Comparison of ENCODE assay signal across 14 cellular contexts in the genomic region with DNA sequence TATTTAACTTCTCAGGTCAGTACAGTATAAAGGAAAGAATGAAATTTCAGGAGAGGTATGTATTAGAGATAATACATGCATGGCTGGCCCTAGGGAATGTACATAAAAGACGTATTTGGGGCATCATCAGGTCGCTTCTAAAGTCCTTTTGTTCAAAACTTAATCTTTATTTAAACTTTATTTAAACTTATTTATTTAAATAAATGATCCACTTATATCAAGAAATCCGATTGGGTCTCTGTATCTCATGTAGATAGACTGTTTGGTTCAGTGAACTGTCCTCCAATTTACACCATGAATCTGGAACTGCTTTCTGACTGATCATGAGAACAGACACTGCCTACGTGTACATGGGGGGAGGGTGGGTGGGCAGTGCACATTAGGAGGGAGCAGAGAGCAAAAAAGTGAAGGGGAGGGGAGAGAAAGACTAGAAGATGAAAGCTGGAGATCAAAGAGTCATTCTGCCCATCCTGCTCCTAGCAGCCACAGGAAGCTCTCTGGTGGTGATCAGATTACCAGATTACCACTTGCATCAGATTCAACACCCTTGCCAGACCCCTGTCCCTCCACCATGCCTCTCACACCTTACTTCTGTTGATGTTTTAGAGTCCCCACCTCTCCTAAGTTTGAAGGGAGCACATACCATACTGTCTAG.
A peak's percentile ranks its signal among the peaks of the same experiment; 100 is the strongest.
DNase-seq lines count a peak whose midpoint lies in the region; ATAC-seq and TF ChIP-seq lines count a peak whose summit lies in the region.
"Had no signal": no experiment of that assay in that cellular context is flagged by ENCODE, and none has a peak within 500 bp of the region (broad histone marks: within the 10 kb centered on the region; RNA-seq: fewer than 3 reads in every experiment).

No MANE protein-coding gene starts in this region.

- peak overlapping the region; percentile 73 for H3K27ac Mint-ChIP-seq in activated CD4-positive, alpha-beta T cell treated with anti-CD3 and anti-CD28 coated beads, Interleukin-2, amount 10 ng/mL, durations not matched to agents 7 days and 5 days

- WGBS in gastroesophageal sphincter (ENCODE audit: low coverage in 1 of 2), 2 donors: 90% methylated on average over 3 of the region's 4 CpGs

- no peak overlapping the region for H3K27ac ChIP-seq in gastroesophageal sphincter
- H3K27ac ChIP-seq: C4-2B, hepatocyte, SJCRH30 had no signal

- no peak for TF ChIP-seq CTCF in gastroesophageal sphincter (IDR thresholded peaks at IDR 0.05)

- ATAC-seq in HG02759 (IDR thresholded peaks at IDR 0.05; ENCODE audit: unreplicated experiment) (no peak), GM18517 (IDR thresholded peaks at IDR 0.05; ENCODE audit: unreplicated experiment) (no peak), gastroesophageal sphincter (no peak), HG02763 (IDR thresholded peaks at IDR 0.05; ENCODE audit: unreplicated experiment) (no peak)

- H3K27me3 Mint-ChIP-seq in activated CD4-positive, alpha-beta T cell treated with anti-CD3 and anti-CD28 coated beads, Interleukin-2, amount 10 ng/mL, durations not matched to agents 7 days and 5 days: no peaks in the 10 kb centered on the region

- H3K9me3 ChIP-seq in gastroesophageal sphincter: no peaks in the 10 kb centered on the region
- H3K9me3 ChIP-seq: SJCRH30, spleen had no signal

- peaks cover 62% of the 10 kb centered on the region for H3K4me1 Mint-ChIP-seq in activated CD4-positive, alpha-beta T cell treated with anti-CD3 and anti-CD28 coated beads, Interleukin-2, amount 10 ng/mL, durations not matched to agents 7 days and 5 days

- H3K4me3 ChIP-seq in gastroesophageal sphincter: no peak overlapping the region
- H3K4me3 ChIP-seq: hepatocyte, SJCRH30, spleen had no signal

- no peaks in the 10 kb centered on the region for H3K36me3 ChIP-seq in gastroesophageal sphincter
- H3K36me3 ChIP-seq: SJCRH30, spleen had no signal

- peaks cover 5% of the 10 kb centered on the region for H3K36me3 Mint-ChIP-seq in activated CD4-positive, alpha-beta T cell treated with anti-CD3 and anti-CD28 coated beads, Interleukin-2, amount 10 ng/mL, durations not matched to agents 7 days and 5 days (ENCODE audit: low read depth)

- CTCF ChIA-PET in activated CD4-positive, alpha-beta T cell treated with anti-CD3 and anti-CD28 coated beads, Interleukin-2, amount 10 ng/mL, durations not matched to agents 7 days and 5 days (lab: Charles Lee): interaction anchor here (0.6 kb wide), 2 partner anchors 311 to 941 kb away, joined by 3 read pairs; no protein-coding TSS in a partner anchor

- DNase-seq in stimulated activated CD4-positive, alpha-beta T cell treated with anti-CD3 and anti-CD28 coated beads, Interleukin-2, amount 100 ng/mL, for 24 hours: peak; percentile 21 to 26
- no peak for DNase-seq in stimulated activated CD4-positive, alpha-beta T cell treated with anti-CD3 and anti-CD28 coated beads, Interleukin-4, amount 100 ng/mL, for 1 hour
- peak; percentile 60 for DNase-seq in activated CD4-positive, alpha-beta T cell treated with anti-CD3 and anti-CD28 coated beads, Interleukin-2, amount 10 ng/mL, durations not matched to agents 7 days and 5 days
- peak; percentile 32 for DNase-seq in iPS-NIHi11 (ENCODE audit: low spot score)
- DNase-seq: NCI-H2171 treated with DMSO at 0.1 percent for 48 hours, spleen, substantia nigra had no signal

- peaks cover 2 to 28% (median 6%) of the 10 kb centered on the region in 3 donors for H3K4me1 ChIP-seq in gastroesophageal sphincter
- H3K4me1 ChIP-seq: SJCRH30 had no signal

- H3K9me3 Mint-ChIP-seq in activated CD4-positive, alpha-beta T cell treated with anti-CD3 and anti-CD28 coated beads, Interleukin-2, amount 10 ng/mL, durations not matched to agents 7 days and 5 days: no peaks in the 10 kb centered on the region

- no peak for TF ChIP-seq EP300 in gastroesophageal sphincter (IDR thresholded peaks at IDR 0.05)

- H3K27me3 ChIP-seq in gastroesophageal sphincter: no peaks in the 10 kb centered on the region
- H3K27me3 ChIP-seq: hepatocyte, SJCRH30, spleen had no signal

- POLR2A ChIA-PET in activated CD4-positive, alpha-beta T cell treated with anti-CD3 and anti-CD28 coated beads, Interleukin-2, amount 10 ng/mL, durations not matched to agents 7 days and 5 days (lab: Charles Lee): no interaction called here

- TF ChIP-seq POLR2A in gastroesophageal sphincter (IDR thresholded peaks at IDR 0.05): no peak

- H3K4me3 Mint-ChIP-seq in activated CD4-positive, alpha-beta T cell treated with anti-CD3 and anti-CD28 coated beads, Interleukin-2, amount 10 ng/mL, durations not matched to agents 7 days and 5 days: peak overlapping the region; percentile 1
